ENCODE assay signal across 2 cellular contexts in genomic region chr1:3363023-3363422, GRCh38.
A peak's percentile ranks its signal among the peaks of the same experiment; 100 is the strongest.
TF ChIP-seq lines count a peak whose summit lies in the region.

No MANE protein-coding gene starts in this region.

TF ChIP-seq in HepG2, 621 proteins besides CTCF, POLR2A, EP300 and RAD21:
- TF ChIP-seq ZNF768 (CRISPR knock-in tag; IDR thresholded peaks at IDR 0.05) (peak; percentile 7; the same call in 1 of the 2 replicates), MTA1 (CRISPR knock-in tag; IDR thresholded peaks at IDR 0.05; ENCODE audit: borderline replicate concordance) (no peak)

TF ChIP-seq in H1, 55 proteins besides CTCF, POLR2A, EP300 and RAD21:
- TF ChIP-seq CEBPB (IDR thresholded peaks at IDR 0.05; ENCODE audit: low read depth, low read length) (no peak), E2F6 (IDR thresholded peaks at IDR 0.05) (no peak)
TF ChIP-seq in H1: peak in this region for 0.
